17 cellular contexts compared by ENCODE assay signal in the genomic region with DNA sequence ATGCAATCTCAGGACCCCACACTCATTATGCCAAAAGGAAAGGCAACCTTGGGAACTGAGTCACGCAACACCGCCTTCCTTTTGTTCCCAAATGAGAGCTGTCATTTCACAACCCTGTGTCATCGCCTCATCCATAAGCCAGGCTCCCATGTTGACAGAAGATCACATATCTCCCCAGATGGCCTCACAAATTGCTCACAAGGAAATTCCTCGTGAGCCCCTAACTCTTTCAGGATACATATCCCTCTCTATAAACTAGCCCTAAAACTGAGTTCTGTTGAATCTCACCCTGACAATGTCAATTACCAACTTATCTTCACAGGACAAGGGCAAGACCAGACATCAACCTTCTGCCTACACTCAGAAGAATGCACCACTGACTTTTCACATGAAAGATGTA.
"Had no signal": no experiment of that assay in that cellular context is flagged by ENCODE, and none has a peak within 500 bp of the region (broad histone marks: within the 10 kb centered on the region; RNA-seq: fewer than 3 reads in every experiment).

No MANE protein-coding gene starts in this region.

- H3K4me1 ChIP-seq: adrenal gland, colonic mucosa, left lung, parathyroid adenoma, vagina had no signal

- H3K27me3 ChIP-seq: adrenal gland, colonic mucosa, thyroid gland, vagina had no signal

- H3K4me1 Mint-ChIP-seq: activated B cell treated with CpG ODN at 0.5 μM for 24 hours; activated CD4-positive, alpha-beta T cell treated with anti-CD3 and anti-CD28 coated beads, Interleukin-2, amount 10 ng/mL, durations not matched to agents 24 days and 14 days had no signal

- H3K4me3 ChIP-seq: adrenal gland, colonic mucosa, heart left ventricle, left lung, skin epidermis, thyroid gland, vagina had no signal

- H3K27ac Mint-ChIP-seq: activated B cell treated with CpG ODN at 0.5 μM for 24 hours; activated CD4-positive, alpha-beta T cell treated with anti-CD3 and anti-CD28 coated beads, Interleukin-2, amount 10 ng/mL, durations not matched to agents 24 days and 14 days; activated T-helper 2 cell treated with anti-CD3 and anti-CD28 coated beads, Interferon-gamma antibody, Interleukin-2, Interleukin-4, amounts not matched to agents 10 μg/mL and 5 μg/mL and 100 μg/mL, durations not matched to agents 14 hours and 24 hours and 36 hours had no signal

- DNase-seq: activated B cell treated with CpG ODN at 0.5 μM for 24 hours; activated CD4-positive, alpha-beta T cell treated with anti-CD3 and anti-CD28 coated beads, Interleukin-2, amount 10 ng/mL, durations not matched to agents 24 days and 14 days; activated CD8-positive, alpha-beta memory T cell treated with anti-CD3 and anti-CD28 coated beads for 24 hours; activated naive CD4-positive, alpha-beta T cell treated with anti-CD3 and anti-CD28 coated beads, Interleukin-2, amount 50 U/mL, for 16 hours; adrenal gland; caudate nucleus; colonic mucosa; effector CD4-positive, alpha-beta T cell; heart left ventricle; left lung; retina; thyroid gland had no signal

- H3K4me3 Mint-ChIP-seq: activated B cell treated with CpG ODN at 0.5 μM for 24 hours; activated CD4-positive, alpha-beta T cell treated with anti-CD3 and anti-CD28 coated beads, Interleukin-2, amount 10 ng/mL, durations not matched to agents 24 days and 14 days; neural crest cell had no signal

- H3K27ac ChIP-seq: adrenal gland, colonic mucosa, heart left ventricle, left lung, parathyroid adenoma, skin epidermis, thyroid gland, vagina had no signal

- H3K9me3 ChIP-seq: adrenal gland, colonic mucosa, left lung, thyroid gland, vagina had no signal

- H3K36me3 ChIP-seq: adrenal gland, colonic mucosa, heart left ventricle, left lung, thyroid gland, vagina had no signal

- ATAC-seq: heart left ventricle, left lung had no signal

- H3K9me3 Mint-ChIP-seq: activated B cell treated with CpG ODN at 0.5 μM for 24 hours; activated CD4-positive, alpha-beta T cell treated with anti-CD3 and anti-CD28 coated beads, Interleukin-2, amount 10 ng/mL, durations not matched to agents 24 days and 14 days; activated T-helper 2 cell treated with anti-CD3 and anti-CD28 coated beads, Interferon-gamma antibody, Interleukin-2, Interleukin-4, amounts not matched to agents 10 μg/mL and 5 μg/mL and 100 μg/mL, durations not matched to agents 14 hours and 24 hours and 36 hours; neural crest cell had no signal
